Comparison of ENCODE assay signal across 34 cellular contexts in the genomic region with DNA sequence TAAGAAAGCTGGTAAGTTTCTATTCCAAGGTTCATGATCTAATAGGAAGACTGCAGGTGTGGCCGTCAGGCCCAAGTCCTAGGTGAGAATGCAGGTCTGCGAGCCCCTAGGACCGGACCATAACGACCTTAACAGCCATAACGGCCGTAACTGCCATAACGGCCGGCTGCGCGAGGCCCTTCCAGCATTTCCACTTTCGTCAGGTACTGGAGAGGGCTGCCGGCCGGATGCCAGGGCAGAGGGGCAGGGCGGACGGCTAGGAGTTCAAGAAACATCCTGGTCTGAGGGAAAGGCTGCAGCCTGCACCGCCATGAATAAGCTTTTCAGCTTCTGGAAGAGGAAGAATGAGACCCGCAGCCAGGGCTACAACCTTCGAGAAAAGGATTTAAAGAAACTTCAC. TPM values are rescaled to one million over a fixed set of nuclear protein-coding genes. Genes with fewer than 3 reads are reported as not detected.
"Had no signal": no experiment of that assay in that cellular context is flagged by ENCODE, and none has a peak within 500 bp of the region (broad histone marks: within the 10 kb centered on the region; RNA-seq: fewer than 3 reads in every experiment).

A gene with protein sequence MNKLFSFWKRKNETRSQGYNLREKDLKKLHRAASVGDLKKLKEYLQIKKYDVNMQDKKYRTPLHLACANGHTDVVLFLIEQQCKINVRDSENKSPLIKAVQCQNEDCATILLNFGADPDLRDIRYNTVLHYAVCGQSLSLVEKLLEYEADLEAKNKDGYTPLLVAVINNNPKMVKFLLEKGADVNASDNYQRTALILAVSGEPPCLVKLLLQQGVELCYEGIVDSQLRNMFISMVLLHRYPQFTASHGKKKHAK (plus strand): TSS at position 184 of the 400 bp plus-strand sequence. CDS start 127 bp downstream, at position 311.

- DNase-seq: activated B cell treated with CpG ODN at 0.5 μM for 24 hours; activated CD4-positive, alpha-beta memory T cell treated with anti-CD3 and anti-CD28 coated beads for 36 hours; activated CD4-positive, alpha-beta T cell treated with anti-CD3 and anti-CD28 coated beads for 4 hours; activated CD4-positive, alpha-beta T cell treated with anti-CD3 and anti-CD28 coated beads, Interleukin-2, amount 10 ng/mL, durations not matched to agents 24 days and 14 days; activated CD4-positive, alpha-beta T cell treated with anti-CD3 and anti-CD28 coated beads, Interleukin-2, amount 50 U/mL, for 1 hour; activated CD4-positive, alpha-beta T cell treated with anti-CD3 and anti-CD28 coated beads, Interleukin-2, amount 50 U/mL, for 4 hours; activated CD4-positive, CD25-positive, alpha-beta regulatory T cell treated with anti-CD3 and anti-CD28 coated beads, Interleukin-2, amount 50 U/mL, for 72 hours; activated CD8-positive, alpha-beta memory T cell treated with anti-CD3 and anti-CD28 coated beads, Interleukin-2, amount 50 U/mL, for 4 hours; activated CD8-positive, alpha-beta T cell treated with anti-CD3 and anti-CD28 coated beads for 36 hours; activated effector memory CD4-positive, alpha-beta T cell treated with anti-CD3 and anti-CD28 coated beads, Interleukin-2, amount 50 U/mL, for 16 hours; activated gamma-delta T cell treated with Interleukin-2 at 50 U/mL for 16 hours; activated naive CD4-positive, alpha-beta T cell; activated naive CD4-positive, alpha-beta T cell treated with anti-CD3 and anti-CD28 coated beads for 36 hours; activated naive CD4-positive, alpha-beta T cell treated with anti-CD3 and anti-CD28 coated beads, Interleukin-2, amount 50 U/mL, for 16 hours; activated naive CD8-positive, alpha-beta T cell treated with anti-CD3 and anti-CD28 coated beads for 36 hours; activated T-cell treated with anti-CD3 and anti-CD28 coated beads for 4 hours; activated T-cell treated with anti-CD3 and anti-CD28 coated beads, Interleukin-2, amount 50 U/mL, for 1 hour; activated T-cell treated with anti-CD3 and anti-CD28 coated beads, Interleukin-2, amount 50 U/mL, for 4 hours; activated T-cell treated with anti-CD3 and anti-CD28 coated beads, Interleukin-2, amount 50 U/mL, for 72 hours; adrenal gland; amniotic stem cell; body of pancreas; brain microvascular endothelial cell; central memory CD4-positive, alpha-beta T cell; T-helper 1 cell; T-helper 2 cell; T-helper 9 cell had no signal

- H3K4me1 ChIP-seq: adrenal gland, body of pancreas, breast epithelium had no signal

- FAIRE-seq: astrocyte, TTC549 had no signal

- H3K27ac ChIP-seq: adrenal gland, body of pancreas, brain microvascular endothelial cell, breast epithelium, VCaP had no signal

- H3K4me3 ChIP-seq: adrenal gland, body of pancreas, breast epithelium had no signal

- H3K9me3 ChIP-seq: adrenal gland, body of pancreas, breast epithelium had no signal

- ATAC-seq: activated CD8-positive, alpha-beta T cell treated with anti-CD3 and anti-CD28 coated beads for 36 hours; activated naive CD4-positive, alpha-beta T cell treated with anti-CD3 and anti-CD28 coated beads, Interleukin-2, amount 50 U/mL, for 72 hours; activated T-cell treated with anti-CD3 and anti-CD28 coated beads, Interleukin-2, amount 50 U/mL, for 4 hours; activated T-cell treated with anti-CD3 and anti-CD28 coated beads, Interleukin-2, amount 50 U/mL, for 72 hours; activated T-helper 17 cell treated with anti-CD3 and anti-CD28 coated beads, Interleukin-2, amount 50 U/mL, for 72 hours; body of pancreas had no signal

- H3K27me3 ChIP-seq: adrenal gland, body of pancreas, brain microvascular endothelial cell, breast epithelium had no signal

- H3K36me3 ChIP-seq: adrenal gland, brain microvascular endothelial cell, breast epithelium had no signal

RNA-seq across cellular contexts. Expression of the gene that starts here (rescaled TPM):
- total RNA-seq: activated B cell treated with CpG ODN at 0.5 μM for 24 hours; activated CD4-positive, alpha-beta memory T cell treated with anti-CD3 and anti-CD28 coated beads for 36 hours; activated CD4-positive, alpha-beta T cell treated with anti-CD3 and anti-CD28 coated beads, Interleukin-2, amount 10 ng/mL, durations not matched to agents 24 days and 14 days; activated T-helper 1 cell treated with anti-CD3 and anti-CD28 coated beads, Interleukin-12 subunit alpha, Interleukin-12 subunit beta, Interleukin-2, Interleukin-4 antibody, amounts not matched to agents 30 ng/mL and 10 ng/mL and 1 ng/mL, durations not matched to agents 14 hours and 24 hours and 36 hours had no signal
